ENCODE assay signal across 8 cellular contexts in the genomic region with DNA sequence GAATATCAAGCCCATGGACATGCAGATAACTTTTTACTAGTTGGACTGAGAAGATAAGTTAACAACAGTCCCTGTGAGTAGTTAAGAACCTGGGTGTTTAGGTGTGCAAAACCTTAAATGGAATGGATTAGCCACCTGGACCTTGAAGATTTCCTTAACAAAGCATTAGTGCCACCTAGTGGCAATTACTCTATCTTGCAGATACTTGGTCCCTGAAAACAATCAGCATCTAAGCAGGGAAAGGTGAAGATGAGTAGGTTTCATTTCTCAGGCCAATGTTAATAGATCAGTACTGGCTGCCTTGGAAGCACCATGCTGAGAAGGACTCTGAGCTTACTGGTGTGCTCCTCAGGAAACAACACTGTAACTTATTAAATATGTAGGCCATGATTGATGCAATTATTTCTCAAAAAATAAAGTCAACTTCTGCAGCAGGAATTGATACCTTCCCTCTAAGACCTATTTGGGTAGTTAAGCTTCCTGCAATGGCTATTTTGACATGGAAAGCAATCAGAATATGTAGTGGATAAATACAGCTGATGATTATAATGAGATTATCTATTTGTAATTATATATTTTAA.
DNase-seq lines count a peak whose midpoint lies in the region; ATAC-seq, FAIRE-seq and TF ChIP-seq lines count a peak whose summit lies in the region.

No MANE protein-coding gene starts in this region.

- H3K27ac Mint-ChIP-seq in H9: no peak overlapping the region
- H3K27ac Mint-ChIP-seq in naive thymus-derived CD4-positive, alpha-beta T cell: peak overlapping the region in 1 of 9 donors; percentile 51

- no peak overlapping the region for H3K4me3 Mint-ChIP-seq in H9
- no peak overlapping the region for H3K4me3 Mint-ChIP-seq in naive thymus-derived CD4-positive, alpha-beta T cell

- H2BK5ac ChIP-seq in H9 (ENCODE audit: insufficient read length, low read length): no peak overlapping the region

- POLR2A ChIA-PET in A549 (lab: Yijun Ruan, JAX): no interaction called here
- POLR2A ChIA-PET in endothelial cell of umbilical vein (lab: Charles Lee): no interaction called here
- POLR2A ChIA-PET in naive thymus-derived CD4-positive, alpha-beta T cell (lab: Charles Lee): no interaction called here

- H2BK12ac ChIP-seq in H9 (ENCODE audit: insufficient read length, low read depth, low read length): no peak overlapping the region

- no peak overlapping the region for H2AFZ ChIP-seq in H9 (ENCODE audit: low read length)
- no peak overlapping the region for H2AFZ ChIP-seq in endothelial cell of umbilical vein (ENCODE audit: low read depth, low read length)

- intact Hi-C loops in endothelial cell of umbilical vein (cut with micrococcal nuclease): loop anchor here (1.0 to 2.0 kb wide), 4 partner anchors 106 to 812 kb away; no protein-coding TSS in a partner anchor
- intact Hi-C loops in naive thymus-derived CD4-positive, alpha-beta T cell (cut with micrococcal nuclease): loop anchor here (1.0 to 10.0 kb wide), 6 partner anchors 154 to 1575 kb away; a partner anchor contains a TSS

- H3K79me2 ChIP-seq in H9 (ENCODE audit: insufficient read depth, low read length) (no peaks in the 10 kb centered on the region), endothelial cell of umbilical vein (ENCODE audit: control insufficient read depth, insufficient read depth, low read length) (no peaks in the 10 kb centered on the region)

- H3K9ac ChIP-seq in H9 (ENCODE audit: extremely low read depth, insufficient read length, low read length) (no peak overlapping the region), endothelial cell of umbilical vein (replicated peaks; ENCODE audit: extremely low read depth, insufficient read depth, low read length) (no peak overlapping the region)

- peaks cover 3 to 9% of the 10 kb centered on the region in 2 experiments; a peak in 3 of 4 replicates for H3K4me1 Mint-ChIP-seq in H9
- H3K4me1 Mint-ChIP-seq in naive thymus-derived CD4-positive, alpha-beta T cell: no peaks in the 10 kb centered on the region

- no peak overlapping the region for H2BK20ac ChIP-seq in H9 (ENCODE audit: low read depth, low read length, poor library complexity, severe bottlenecking)

- peak; percentile 18 for FAIRE-seq in A549 (lab: Jason Lieb, UNC)
- peak; percentile 55 for FAIRE-seq in endothelial cell of umbilical vein (lab: Jason Lieb, UNC)

- H2BK15ac ChIP-seq in H9 (ENCODE audit: low read depth, low read length): no peak overlapping the region

- H3K9me3 Mint-ChIP-seq in H9: no peaks in the 10 kb centered on the region
- peaks cover 0 to 6% (median 0%) of the 10 kb centered on the region in 11 donors for H3K9me3 Mint-ChIP-seq in naive thymus-derived CD4-positive, alpha-beta T cell

- TF ChIP-seq CTCF in A549 (IDR thresholded peaks at IDR 0.05): peak; percentile 87
- peak; percentile 90 for TF ChIP-seq CTCF in H9 (conservative IDR thresholded peaks at IDR 0.05)
- peak; percentile 78 for TF ChIP-seq CTCF in LNCaP clone FGC (IDR thresholded peaks at IDR 0.05; ENCODE audit: control insufficient read depth, extremely low read depth, insufficient read depth)
- peak; percentile 56 to 63 for TF ChIP-seq CTCF in endothelial cell of umbilical vein (IDR thresholded peaks at IDR 0.05; ENCODE audit: extremely low read depth in 1 of 2, insufficient read depth in 1 of 2, low read depth in 1 of 2, low read length in 2 of 2)

- ATAC-seq in A549: peak; percentile 78 to 89; a peak in 4 of 6 replicates
- ATAC-seq in naive thymus-derived CD4-positive, alpha-beta T cell: peak; percentile 69

- H4K20me1 ChIP-seq in H9 (ENCODE audit: control insufficient read depth, insufficient read depth, insufficient read length) (no peaks in the 10 kb centered on the region), endothelial cell of umbilical vein (replicated peaks; ENCODE audit: control insufficient read depth, extremely low read depth, insufficient read depth, low read length) (no peaks in the 10 kb centered on the region)

- H2AK5ac ChIP-seq in H9 (ENCODE audit: insufficient read length, low read length): no peak overlapping the region

- no peaks in the 10 kb centered on the region for H3K23me2 ChIP-seq in H9 (ENCODE audit: insufficient read length, low read depth, low read length, poor library complexity, severe bottlenecking)

- DNase-seq in A549 (ENCODE audit: low read depth in 1 of 2, low spot score in 1 of 2) (peak; percentile 27 to 74), GF-D8 (lab: John Stamatoyannopoulos, UW) (peak; percentile 6), H9 (no peak), LNCaP clone FGC (ENCODE audit: low read depth) (peak; percentile 53), SHP77 (lab: John Stamatoyannopoulos, UW) (peak; percentile 37 to 67), endothelial cell of umbilical vein (ENCODE audit: low read depth, low spot score) (peak; percentile 63), T1000 (lab: John Stamatoyannopoulos, UW) (no peak)
- peak in 6 of 9 donors; percentile 21 to 53 (median 41) for DNase-seq in naive thymus-derived CD4-positive, alpha-beta T cell

- H4K5ac ChIP-seq in H9 (ENCODE audit: insufficient read length, low read depth, low read length): no peak overlapping the region

- CTCF ChIA-PET in A549 (lab: Yijun Ruan, JAX) (interaction anchor here (0.7 to 3.2 kb wide), 13 partner anchors 11 to 812 kb away, joined by 3 to 21 read pairs (median 4); no protein-coding TSS in a partner anchor), endothelial cell of umbilical vein (lab: Charles Lee) (interaction anchor here (1.0 to 2.6 kb wide), 15 partner anchors 8 to 812 kb away, joined by 3 to 29 read pairs (median 5); no protein-coding TSS in a partner anchor)
- CTCF ChIA-PET in naive thymus-derived CD4-positive, alpha-beta T cell (lab: Charles Lee): interaction anchor here (1.0 to 4.1 kb wide), 9 partner anchors 30 to 816 kb away, joined by 3 to 22 read pairs (median 5); no protein-coding TSS in a partner anchor

- TF ChIP-seq EP300 in A549 (IDR thresholded peaks at IDR 0.05): no peak

- no peak overlapping the region for H3K56ac ChIP-seq in H9 (ENCODE audit: insufficient read length, low read depth, low read length)

- TF ChIP-seq RAD21 in A549 (conservative IDR thresholded peaks at IDR 0.05 in 1 of 2, IDR thresholded peaks at IDR 0.05 in 1 of 2): peak; percentile 78 to 82

- H3K27me3 Mint-ChIP-seq in H9 (ENCODE audit: low read depth): no peaks in the 10 kb centered on the region
- no peaks in the 10 kb centered on the region for H3K27me3 Mint-ChIP-seq in naive thymus-derived CD4-positive, alpha-beta T cell

- no peak overlapping the region for H3T11ph ChIP-seq in H9 (ENCODE audit: low read length)

- H3K14ac ChIP-seq in H9 (ENCODE audit: insufficient read depth, low read length): no peak overlapping the region

- H3K4me1 ChIP-seq in A549 (no peaks in the 10 kb centered on the region), H9 (ENCODE audit: insufficient read depth, low read length) (no peaks in the 10 kb centered on the region), endothelial cell of umbilical vein (ENCODE audit: control insufficient read depth, extremely low read depth, insufficient read depth, low read length) (no peaks in the 10 kb centered on the region)
- no peaks in the 10 kb centered on the region for H3K4me1 ChIP-seq in naive thymus-derived CD4-positive, alpha-beta T cell (ENCODE audit: control insufficient read depth in 2 of 2, insufficient read depth in 2 of 2, low read length in 2 of 2)

- no peak overlapping the region for H3K4ac ChIP-seq in H9 (ENCODE audit: low read depth, low read length)

- no peak overlapping the region for H4K8ac ChIP-seq in H9 (replicated peaks; ENCODE audit: insufficient read length, low read depth, low read length)

- no peak overlapping the region for H3K23ac ChIP-seq in H9 (ENCODE audit: insufficient read length, low read depth, low read length)

- no peaks in the 10 kb centered on the region for H3K9me1 ChIP-seq in endothelial cell of umbilical vein (replicated peaks; ENCODE audit: control insufficient read depth, extremely low read depth, insufficient read depth, low read length)

- no peaks in the 10 kb centered on the region for H3K36me3 ChIP-seq in endothelial cell of umbilical vein (ENCODE audit: control insufficient read depth in 2 of 2, extremely low read depth in 1 of 2, insufficient read depth in 2 of 2, low read length in 2 of 2)
- no peaks in the 10 kb centered on the region for H3K36me3 ChIP-seq in naive thymus-derived CD4-positive, alpha-beta T cell (ENCODE audit: control insufficient read depth in 2 of 3, insufficient read depth in 3 of 3, low read length in 3 of 3)

- BruUV-seq in endothelial cell of umbilical vein (replicated peaks; lab: Mats Ljungman, UMichigan): no TSS peak

- no peak overlapping the region for H4K91ac ChIP-seq in H9 (ENCODE audit: insufficient read length, low read depth, low read length)

- H3K36me3 Mint-ChIP-seq in H9 (ENCODE audit: insufficient read depth in 1 of 3, low read depth in 3 of 3): no peaks in the 10 kb centered on the region
- peaks cover 0 to 14% (median 6%) of the 10 kb centered on the region in 5 donors for H3K36me3 Mint-ChIP-seq in naive thymus-derived CD4-positive, alpha-beta T cell

- dilution Hi-C loops in endothelial cell of umbilical vein (cut with MboI; ENCODE audit: extremely low pct_ligation_motif_present, low sequenced_read_pairs): no loop called here

- H3K9me3 ChIP-seq in A549 (no peaks in the 10 kb centered on the region), H9 (ENCODE audit: control insufficient read depth, low read depth, low read length) (no peaks in the 10 kb centered on the region), endothelial cell of umbilical vein (replicated peaks; ENCODE audit: control insufficient read depth, insufficient read depth, low read length) (no peaks in the 10 kb centered on the region)
- H3K9me3 ChIP-seq in naive thymus-derived CD4-positive, alpha-beta T cell (ENCODE audit: control insufficient read depth in 2 of 3, low read length in 3 of 3): no peaks in the 10 kb centered on the region

- H3K79me1 ChIP-seq in H9 (ENCODE audit: insufficient read depth, low read depth, low read length, poor library complexity, severe bottlenecking): no peaks in the 10 kb centered on the region

- TF ChIP-seq POLR2A in A549 (IDR thresholded peaks at IDR 0.05; ENCODE audit: low read length) (no peak), endothelial cell of umbilical vein (IDR thresholded peaks at IDR 0.05; ENCODE audit: low read depth, low read length) (no peak)

- no peak overlapping the region for H3K4me3 ChIP-seq in A549
- no peak overlapping the region for H3K4me3 ChIP-seq in LNCaP clone FGC (ENCODE audit: low read depth, low read length)
- H3K4me3 ChIP-seq in endothelial cell of umbilical vein (replicated peaks in 1 of 3; ENCODE audit: insufficient read depth in 1 of 3, low read depth in 1 of 3, low read length in 3 of 3): no peak overlapping the region
- H3K4me3 ChIP-seq in naive thymus-derived CD4-positive, alpha-beta T cell (ENCODE audit: low read length): no peak overlapping the region

- H3K27me3 ChIP-seq in H9 (ENCODE audit: insufficient read depth, low read length): no peaks in the 10 kb centered on the region
- H3K27me3 ChIP-seq in endothelial cell of umbilical vein (ENCODE audit: control insufficient read depth in 2 of 2, insufficient read depth in 2 of 2, low read length in 2 of 2): no peaks in the 10 kb centered on the region
- H3K27me3 ChIP-seq in naive thymus-derived CD4-positive, alpha-beta T cell (ENCODE audit: control insufficient read depth in 2 of 2, insufficient read depth in 2 of 2, low read length in 2 of 2): no peaks in the 10 kb centered on the region

- H2BK120ac ChIP-seq in H9 (ENCODE audit: low read depth, low read length, poor library complexity, severe bottlenecking): no peak overlapping the region

- H3K27ac ChIP-seq in A549 (no peak overlapping the region), H9 (ENCODE audit: insufficient read length, low read depth, low read length) (no peak overlapping the region), endothelial cell of umbilical vein (ENCODE audit: insufficient read depth, low read depth, low read length) (no peak overlapping the region)
- H3K27ac ChIP-seq in naive thymus-derived CD4-positive, alpha-beta T cell (ENCODE audit: low read depth, low read length): no peak overlapping the region

- H3K4me2 ChIP-seq in A549 (no peak overlapping the region), H9 (ENCODE audit: insufficient read depth, insufficient read length, low read length) (no peak overlapping the region), endothelial cell of umbilical vein (ENCODE audit: insufficient read depth, low read length) (no peak overlapping the region)

- H3K18ac ChIP-seq in H9 (ENCODE audit: insufficient read length, low read depth, low read length): no peak overlapping the region

Comparison
In these comparisons a context has a peak if more than half of its experiments do, and no peak if none do; other contexts are left out.
1. DNase-seq: peak in A549 (2 of 2), GF-D8 (single experiment), LNCaP clone FGC (single experiment), SHP77 (2 of 2), endothelial cell of umbilical vein (single experiment) and naive thymus-derived CD4-positive, alpha-beta T cell (6 of 9); none in H9 (single experiment) and T1000 (single experiment).
2. Peak in every context shown above with its lines, with median percentiles within 50 percentile points of each other: CTCF ChIP-seq.